ENCODE assay signal across 14 cellular contexts in the genomic region with DNA sequence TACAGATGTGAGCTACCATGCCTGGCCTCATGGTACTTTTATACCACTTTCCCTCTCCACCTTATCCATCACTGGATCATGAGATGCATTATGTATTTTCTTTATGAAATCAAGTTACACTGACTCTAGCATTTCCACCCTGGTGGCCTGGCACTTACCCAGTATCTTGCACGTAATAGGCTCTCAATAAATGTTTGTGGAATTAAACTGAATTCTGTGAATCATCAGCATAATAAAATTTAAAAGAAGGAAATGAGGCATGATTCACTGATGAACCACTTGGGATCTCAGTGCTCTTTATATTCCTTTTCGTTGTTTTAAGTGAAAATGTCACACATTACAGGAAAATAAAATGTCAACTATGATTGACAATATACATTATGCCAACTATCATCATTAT. TPM values are rescaled to one million over a fixed set of nuclear protein-coding genes. Genes with fewer than 3 reads are reported as not detected.
DNase-seq lines count a peak whose midpoint lies in the region; ATAC-seq, FAIRE-seq and TF ChIP-seq lines count a peak whose summit lies in the region.
"Had no signal": no experiment of that assay in that cellular context is flagged by ENCODE, and none has a peak within 500 bp of the region (broad histone marks: within the 10 kb centered on the region; RNA-seq: fewer than 3 reads in every experiment).

No MANE protein-coding gene starts in this region.

- H3K9me3 Mint-ChIP-seq in CD4-positive, alpha-beta memory T cell = no peaks in the 10 kb centered on the region

- TF ChIP-seq EP300 in SK-N-SH (IDR thresholded peaks at IDR 0.05; ENCODE audit: borderline replicate concordance in 1 of 2, low read depth in 1 of 2, low read length in 1 of 2) = peak; percentile 21 to 57; a peak in 1 of 4 replicates

- ATAC-seq in pancreas = no peak
- ATAC-seq: activated CD8-positive, alpha-beta memory T cell treated with anti-CD3 and anti-CD28 coated beads, Interleukin-2, amount 10 ng/mL, durations not matched to agents 7 days and 5 days; HCT116 had no signal

- TF ChIP-seq RAD21 in SK-N-SH (IDR thresholded peaks at IDR 0.05; ENCODE audit: low read length) = no peak

- H3K36me3 ChIP-seq in SK-N-SH (replicated peaks in 1 of 2; ENCODE audit: control insufficient read depth in 1 of 2, insufficient read depth in 2 of 2, low read length in 1 of 2) = no peaks in the 10 kb centered on the region
- no peaks in the 10 kb centered on the region for H3K36me3 ChIP-seq in pancreas
- H3K36me3 ChIP-seq in right atrium auricular region = no peaks in the 10 kb centered on the region
- H3K36me3 ChIP-seq in CD4-positive, alpha-beta memory T cell (ENCODE audit: insufficient read depth, low read length) = no peaks in the 10 kb centered on the region
- H3K36me3 ChIP-seq: prostate gland had no signal

- no peaks in the 10 kb centered on the region for H3K4me1 Mint-ChIP-seq in CD4-positive, alpha-beta memory T cell
- H3K4me1 Mint-ChIP-seq: naive B cell had no signal

- no peak overlapping the region for H3K4me2 ChIP-seq in SK-N-SH

- H3K27ac Mint-ChIP-seq in CD4-positive, alpha-beta memory T cell = no peak overlapping the region
- H3K27ac Mint-ChIP-seq: activated CD8-positive, alpha-beta memory T cell treated with anti-CD3 and anti-CD28 coated beads, Interleukin-2, amount 10 ng/mL, durations not matched to agents 7 days and 5 days had no signal

- peaks cover 12 to 19% of the 10 kb centered on the region in 2 donors for H3K27me3 Mint-ChIP-seq in CD4-positive, alpha-beta memory T cell

- peak; percentile 95 for DNase-seq in EH (ENCODE audit: low read depth)
- DNase-seq in SK-N-SH = no peak
- peak; percentile 48 for DNase-seq in epithelial cell of esophagus (ENCODE audit: low read depth)
- DNase-seq in pancreas = no peak
- no peak for DNase-seq in right atrium auricular region (ENCODE audit: low spot score)
- no peak for DNase-seq in GM13976 (ENCODE audit: low spot score)
- no peak for DNase-seq in ecto neural progenitor cell (ENCODE audit: low spot score)
- DNase-seq in CD4-positive, alpha-beta memory T cell = no peak
- DNase-seq: activated CD8-positive, alpha-beta memory T cell treated with anti-CD3 and anti-CD28 coated beads, Interleukin-2, amount 10 ng/mL, durations not matched to agents 7 days and 5 days; activated naive CD4-positive, alpha-beta T cell; cortex of kidney; naive B cell had no signal

- H3K27me3 ChIP-seq in SK-N-SH (ENCODE audit: insufficient read depth) (no peaks in the 10 kb centered on the region), pancreas (no peaks in the 10 kb centered on the region), right atrium auricular region (no peaks in the 10 kb centered on the region)
- H3K27me3 ChIP-seq in CD4-positive, alpha-beta memory T cell (ENCODE audit: insufficient read depth, low read length) = no peaks in the 10 kb centered on the region

- no peaks in the 10 kb centered on the region for H3K79me2 ChIP-seq in SK-N-SH (ENCODE audit: insufficient read depth)

- peaks cover 4 to 37% of the 10 kb centered on the region in 2 experiments for H3K4me1 ChIP-seq in SK-N-SH (ENCODE audit: control insufficient read depth in 1 of 2, insufficient read depth in 2 of 2, low read depth in 1 of 2, low read length in 1 of 2)
- H3K4me1 ChIP-seq in pancreas = peaks cover 25 to 37% (median 34%) of the 10 kb centered on the region in 3 donors
- H3K4me1 ChIP-seq in right atrium auricular region = peaks cover 0 to 42% of the 10 kb centered on the region in 2 donors
- no peaks in the 10 kb centered on the region for H3K4me1 ChIP-seq in CD4-positive, alpha-beta memory T cell (ENCODE audit: insufficient read depth, low read length)
- H3K4me1 ChIP-seq: prostate gland had no signal

- intact Hi-C loops in pancreas (cut with DNase I) = loop anchor here in 1 of 3 donors (10.0 kb wide), 1 partner anchor 575 kb away; no protein-coding TSS in a partner anchor
- intact Hi-C loops in CD4-positive, alpha-beta memory T cell (cut with micrococcal nuclease) = no loop called here

- in situ Hi-C loops in GM13976 (cut with MboI; ENCODE audit: low sequenced_read_pairs, unreplicated experiment) = loop anchor here (10.0 kb wide), 1 partner anchor 575 kb away; no protein-coding TSS in a partner anchor

- CTCF ChIA-PET in SK-N-SH (lab: Yijun Ruan, JAX) = no interaction called here
- CTCF ChIA-PET in CD4-positive, alpha-beta memory T cell (lab: Charles Lee; ENCODE audit: partially characterized antibody) = interaction anchor here (0.9 kb wide), 1 partner anchor 11 kb away, joined by 3 read pairs; no protein-coding TSS in a partner anchor

- H3K9me3 ChIP-seq in SK-N-SH (no peaks in the 10 kb centered on the region), pancreas (no peaks in the 10 kb centered on the region), right atrium auricular region (no peaks in the 10 kb centered on the region)
- no peaks in the 10 kb centered on the region for H3K9me3 ChIP-seq in CD4-positive, alpha-beta memory T cell (ENCODE audit: control insufficient read depth in 1 of 2, low read length in 2 of 2)
- H3K9me3 ChIP-seq: prostate gland had no signal

- peak; percentile 5 for FAIRE-seq in pancreas (lab: Jason Lieb, UNC)

- 12% methylated on average over 2 of the region's 2 CpGs for WGBS in SK-N-SH (ENCODE audit: low lambda C conversion rate)
- 67 to 70% methylated on average over 2 of the region's 2 CpGs for WGBS in pancreas, 2 donors

- peaks cover 43% of the 10 kb centered on the region for H3F3A ChIP-seq in SK-N-SH (replicated peaks; ENCODE audit: insufficient read depth)

- no peak overlapping the region for H3K9ac ChIP-seq in SK-N-SH

- H2AFZ ChIP-seq in SK-N-SH (ENCODE audit: low read depth) = no peak overlapping the region

- no peaks in the 10 kb centered on the region for H3K36me3 Mint-ChIP-seq in CD4-positive, alpha-beta memory T cell
- H3K36me3 Mint-ChIP-seq: activated CD8-positive, alpha-beta memory T cell treated with anti-CD3 and anti-CD28 coated beads, Interleukin-2, amount 10 ng/mL, durations not matched to agents 7 days and 5 days; naive B cell had no signal

- TF ChIP-seq CTCF in SK-N-SH (IDR thresholded peaks at IDR 0.05) (no peak), epithelial cell of esophagus (IDR thresholded peaks at IDR 0.05; ENCODE audit: insufficient read depth, low read depth, low read length, missing control alignments) (no peak), pancreas (IDR thresholded peaks at IDR 0.05) (no peak), right atrium auricular region (IDR thresholded peaks at IDR 0.05) (no peak), GM13976 (IDR thresholded peaks at IDR 0.05; ENCODE audit: borderline replicate concordance, control extremely low read depth, extremely low read depth, insufficient read depth, missing control alignments) (no peak)

- H4K20me1 ChIP-seq in SK-N-SH (ENCODE audit: insufficient read depth) = no peaks in the 10 kb centered on the region

- no peaks in the 10 kb centered on the region for H3K9me2 ChIP-seq in SK-N-SH

- H3K27ac ChIP-seq in SK-N-SH (ENCODE audit: low read depth in 2 of 2, low read length in 1 of 2) (peak overlapping the region in 1 of 2 experiments; percentile 75; a peak in 2 of 4 replicates), pancreas (peak overlapping the region in 1 of 4 donors; percentile 64), right atrium auricular region (no peak overlapping the region)
- no peak overlapping the region for H3K27ac ChIP-seq in CD4-positive, alpha-beta memory T cell (ENCODE audit: low read depth, low read length)
- H3K27ac ChIP-seq: prostate gland had no signal

- POLR2A ChIA-PET in SK-N-SH (lab: Yijun Ruan, JAX) = no interaction called here
- POLR2A ChIA-PET in CD4-positive, alpha-beta memory T cell (lab: Charles Lee; ENCODE audit: partially characterized antibody) = no interaction called here

- H3K4me3 ChIP-seq in SK-N-SH (ENCODE audit: low read depth in 2 of 2, low read length in 1 of 2) (no peak overlapping the region), epithelial cell of esophagus (ENCODE audit: low read length) (no peak overlapping the region), pancreas (no peak overlapping the region), right atrium auricular region (no peak overlapping the region)
- H3K4me3 ChIP-seq in CD4-positive, alpha-beta memory T cell (ENCODE audit: low read length in 2 of 2) = no peak overlapping the region
- H3K4me3 ChIP-seq: prostate gland had no signal

- no peak overlapping the region for H3K4me3 Mint-ChIP-seq in CD4-positive, alpha-beta memory T cell
- H3K4me3 Mint-ChIP-seq: activated CD8-positive, alpha-beta memory T cell treated with anti-CD3 and anti-CD28 coated beads, Interleukin-2, amount 10 ng/mL, durations not matched to agents 7 days and 5 days; naive B cell had no signal

TF ChIP-seq in SK-N-SH, 30 proteins besides CTCF, POLR2A, EP300 and RAD21 (continues in another document):
- no peak for TF ChIP-seq CHD2 (IDR thresholded peaks at IDR 0.05; ENCODE audit: low read length, partially characterized antibody)
- peak; percentile 21; the same call in 1 of the 2 replicates for TF ChIP-seq RXRA (IDR thresholded peaks at IDR 0.05; ENCODE audit: borderline replicate concordance, low read depth)
- no peak for TF ChIP-seq TAF1 (IDR thresholded peaks at IDR 0.05; ENCODE audit: borderline replicate concordance, low read depth, low read length)
- TF ChIP-seq NFIC (IDR thresholded peaks at IDR 0.05; ENCODE audit: borderline replicate concordance) = peak; percentile 58; the same call in 1 of the 2 replicates
- TF ChIP-seq MEF2A (IDR thresholded peaks at IDR 0.05; ENCODE audit: borderline replicate concordance, low read depth) = no peak
- TF ChIP-seq GABPA (IDR thresholded peaks at IDR 0.05; ENCODE audit: low read depth) = no peak
- peak; percentile 71; the same call in 1 of the 2 replicates for TF ChIP-seq FOSL2 (IDR thresholded peaks at IDR 0.05; ENCODE audit: borderline replicate concordance, low read depth)
- peak; percentile 66 for TF ChIP-seq JUND (IDR thresholded peaks at IDR 0.05)
- TF ChIP-seq TEAD4 (IDR thresholded peaks at IDR 0.05; ENCODE audit: borderline replicate concordance, insufficient read depth) = 0 out of 2 replicates have a peak, but pooled peaks have one; percentile 26

RNA-seq across cellular contexts. Expression of a gene that starts 25.1 kb away (rescaled TPM):
- polyA plus RNA-seq in SK-N-SH (2012; rRNA removed) (35.4 and 50.6 TPM in 2 replicates), pancreas (10 to 100 TPM; 10.8 to 20.0 TPM)
- 26.5 and 32.6 TPM in 2 replicates for polyA plus RNA-seq in SK-N-SH (2012; cell fraction: cytosol; rRNA removed)
- polyA plus RNA-seq in SK-N-SH (2012; cell fraction: nucleus; rRNA removed) = 75.7 and 120 TPM in 2 replicates
- total RNA-seq in pancreas (1 to 10 TPM; 4.1 to 8.4 (median 7.0) TPM), right atrium auricular region (100 to 1,000 TPM in 1 of 2 donors, 10 to 100 TPM in 1; 31.2 to 217 TPM)
- under 1 TPM; 0.49 to 0.53 TPM for total RNA-seq in CD4-positive, alpha-beta memory T cell
- under 1 TPM in 1 of 2 donors, not detected in 1; 0.31 TPM for polyA plus RNA-seq in CD4-positive, alpha-beta memory T cell

RNA-seq across cellular contexts. Expression of a gene that starts 35.9 kb away (rescaled TPM):
- polyA plus RNA-seq in SK-N-SH (2012; rRNA removed) (23.0 and 36.4 TPM in 2 replicates), pancreas (10 to 100 TPM in 1 of 2 donors, 1 to 10 TPM in 1; 4.6 to 11.2 TPM)
- 25.1 and 28.5 TPM in 2 replicates for polyA plus RNA-seq in SK-N-SH (2012; cell fraction: cytosol; rRNA removed)
- polyA plus RNA-seq in SK-N-SH (2012; cell fraction: nucleus; rRNA removed) = 25.4 and 58.1 TPM in 2 replicates
- total RNA-seq in pancreas (10 to 100 TPM in 3 of 6 donors, 1 to 10 TPM in 3; 7.8 to 21.8 (median 10.3) TPM), right atrium auricular region (10 to 100 TPM; 22.8 to 23.9 TPM)
- total RNA-seq in CD4-positive, alpha-beta memory T cell = 10 to 100 TPM; 13.8 to 15.4 TPM
- polyA plus RNA-seq in CD4-positive, alpha-beta memory T cell = 1 to 10 TPM in 1 of 2 donors, under 1 TPM in 1; 0.50 to 6.7 TPM

Comparison
In these comparisons a context has a peak if more than half of its experiments do, and no peak if none do; other contexts are left out.
1. DNase-seq: peak in EH (single experiment) and epithelial cell of esophagus (single experiment); none in SK-N-SH (single experiment), pancreas (0 of 6), right atrium auricular region (single experiment), GM13976 (single experiment), ecto neural progenitor cell (single experiment) and CD4-positive, alpha-beta memory T cell (0 of 5).